12 cellular contexts compared by ENCODE assay signal in genomic region chr7:127674361-127674760, GRCh38. TPM values are rescaled to one million over a fixed set of nuclear protein-coding genes. Genes with fewer than 3 reads are reported as not detected.
"Had no signal": no experiment of that assay in that cellular context is flagged by ENCODE, and none has a peak within 500 bp of the region (broad histone marks: within the 10 kb centered on the region; RNA-seq: fewer than 3 reads in every experiment).

No MANE protein-coding gene starts in this region.

- H3K4me3 ChIP-seq: psoas muscle, upper lobe of right lung had no signal

- H3K27ac ChIP-seq: psoas muscle, upper lobe of right lung had no signal

- DNase-seq: activated CD4-positive, alpha-beta T cell treated with anti-CD3 and anti-CD28 coated beads, Interleukin-2, amount 10 ng/mL, durations not matched to agents 24 days and 14 days; activated naive CD4-positive, alpha-beta T cell treated with Interleukin-2 at 50 U/mL for 16 hours; activated naive CD8-positive, alpha-beta T cell treated with anti-CD3 and anti-CD28 coated beads, Interleukin-2, amount 50 U/mL, for 24 hours; effector memory CD8-positive, alpha-beta T cell; occipital lobe; psoas muscle; stimulated activated CD4-positive, alpha-beta T cell treated with anti-CD3 and anti-CD28 coated beads, Interleukin-4, amount 100 ng/mL, for 1 hour; T1000; upper lobe of right lung had no signal

- ATAC-seq: activated naive CD8-positive, alpha-beta T cell treated with anti-CD3 and anti-CD28 coated beads, Interleukin-2, amount 50 U/mL, for 24 hours; effector memory CD8-positive, alpha-beta T cell; natural killer cell treated with Interleukin-12 subunit alpha and Interleukin-12 subunit beta and Interleukin-15 and Interleukin-18, amount 100 ng/mL, for 72 hours had no signal

- H3K36me3 ChIP-seq: upper lobe of right lung had no signal

- H3K27me3 ChIP-seq: upper lobe of right lung had no signal

- H3K9me3 ChIP-seq: psoas muscle, upper lobe of right lung had no signal

RNA-seq across cellular contexts. Expression of gene PAX4, which starts 56.4 kb away (rescaled TPM):
- total RNA-seq: activated CD4-positive, alpha-beta T cell treated with anti-CD3 and anti-CD28 coated beads, Interleukin-2, amount 10 ng/mL, durations not matched to agents 24 days and 14 days; natural killer cell treated with Interleukin-12 subunit alpha and Interleukin-12 subunit beta and Interleukin-15 and Interleukin-18, amount 100 ng/mL, for 72 hours; occipital lobe; psoas muscle; temporal lobe; upper lobe of right lung had no signal
- polyA plus RNA-seq: esophagus, psoas muscle had no signal
